Comparison of ENCODE assay signal across 8 cellular contexts in genomic region chr5:179061025-179061424, GRCh38. TPM values are rescaled to one million over a fixed set of nuclear protein-coding genes. Genes with fewer than 3 reads are reported as not detected.
DNase-seq lines count a peak whose midpoint lies in the region; ATAC-seq and TF ChIP-seq lines count a peak whose summit lies in the region.

No MANE protein-coding gene starts in this region.

- H3K9me3 ChIP-seq in iPS-18a (ENCODE audit: control insufficient read depth, low read depth, low read length) (peaks cover 29% of the 10 kb centered on the region), skeletal muscle tissue (ENCODE audit: control insufficient read depth in 3 of 3, low read length in 3 of 3) (peaks cover 0 to 7% (median 0%) of the 10 kb centered on the region in 3 donors)

- peak overlapping the region; percentile 95 for H2AFZ ChIP-seq in GM23338

- H3K79me2 ChIP-seq in GM23338 (replicated peaks; ENCODE audit: insufficient read depth), result no peaks in the 10 kb centered on the region

- H3K27ac ChIP-seq in GM23338 (ENCODE audit: low read depth) (no peak overlapping the region), iPS-18a (ENCODE audit: low read length) (no peak overlapping the region), skeletal muscle tissue (ENCODE audit: low read depth, low read length) (no peak overlapping the region)

- H3K4me3 Mint-ChIP-seq in GM23338, result peak overlapping the region; percentile 79
- peak overlapping the region; percentile 81 for H3K4me3 Mint-ChIP-seq in activated naive CD8-positive, alpha-beta T cell treated with anti-CD3 and anti-CD28 coated beads for 36 hours

- DNase-seq in GM23338 (ENCODE audit: low spot score), result no peak
- DNase-seq in activated naive CD8-positive, alpha-beta T cell treated with anti-CD3 and anti-CD28 coated beads for 36 hours, result no peak

- H3K9me3 Mint-ChIP-seq in GM23338, result peaks cover 72% of the 10 kb centered on the region
- H3K9me3 Mint-ChIP-seq in activated naive CD8-positive, alpha-beta T cell treated with anti-CD3 and anti-CD28 coated beads for 36 hours, result peaks cover 45% of the 10 kb centered on the region

- H3K9ac ChIP-seq in iPS-18a (ENCODE audit: low read length) (no peak overlapping the region), skeletal muscle tissue (ENCODE audit: low read depth in 1 of 3, low read length in 3 of 3) (peak overlapping the region; percentile 77 to 87 (median 80))

- H3K4me1 ChIP-seq in GM23338 (ENCODE audit: insufficient read depth) (no peaks in the 10 kb centered on the region; the same call in 1 of the 2 replicates), iPS-18a (ENCODE audit: control insufficient read depth, low read depth, low read length) (no peaks in the 10 kb centered on the region), skeletal muscle tissue (ENCODE audit: control insufficient read depth in 3 of 3, insufficient read depth in 3 of 3, low read length in 3 of 3) (peaks cover 10 to 12% (median 11%) of the 10 kb centered on the region in 3 donors)

- H3K4me3 ChIP-seq in GM23338 (peak overlapping the region; percentile 78), iPS-18a (ENCODE audit: low read length) (peak overlapping the region; percentile 46), skeletal muscle tissue (ENCODE audit: low read length in 3 of 3) (peak overlapping the region; percentile 85 to 91 (median 85))

- H3F3A ChIP-seq in GM23338 (replicated peaks; ENCODE audit: low read depth), result no peaks in the 10 kb centered on the region

- no peak overlapping the region for H3K27ac Mint-ChIP-seq in GM23338
- peak overlapping the region; percentile 25 for H3K27ac Mint-ChIP-seq in activated naive CD8-positive, alpha-beta T cell treated with anti-CD3 and anti-CD28 coated beads for 36 hours

- peak overlapping the region; percentile 90 for H3K4me2 ChIP-seq in GM23338

- H3K36me3 ChIP-seq in GM23338 (ENCODE audit: insufficient read depth) (no peaks in the 10 kb centered on the region), iPS-18a (ENCODE audit: control insufficient read depth, low read depth, low read length) (no peaks in the 10 kb centered on the region), skeletal muscle tissue (ENCODE audit: control insufficient read depth in 3 of 3, insufficient read depth in 3 of 3, low read length in 3 of 3) (peaks cover 15 to 31% (median 23%) of the 10 kb centered on the region in 3 donors)

- peaks cover 14% of the 10 kb centered on the region; the same call in 1 of the 2 replicates for H3K27me3 ChIP-seq in GM23338 (ENCODE audit: insufficient read depth)
- no peaks in the 10 kb centered on the region for H3K27me3 ChIP-seq in iPS-18a (ENCODE audit: control insufficient read depth, insufficient read depth, low read length)
- H3K27me3 ChIP-seq in skeletal muscle tissue (ENCODE audit: control insufficient read depth in 3 of 3, insufficient read depth in 3 of 3, low read length in 3 of 3), result no peaks in the 10 kb centered on the region

- H3K27me3 Mint-ChIP-seq in GM23338 (ENCODE audit: insufficient read depth, low read depth, poor library complexity), result peaks cover 9% of the 10 kb centered on the region
- H3K27me3 Mint-ChIP-seq in activated naive CD8-positive, alpha-beta T cell treated with anti-CD3 and anti-CD28 coated beads for 36 hours, result no peaks in the 10 kb centered on the region

- no peaks in the 10 kb centered on the region for H4K20me1 ChIP-seq in GM23338 (replicated peaks; ENCODE audit: insufficient read depth)

- no peaks in the 10 kb centered on the region; the same call in 2 of the 3 replicates for H3K4me1 Mint-ChIP-seq in GM23338
- H3K4me1 Mint-ChIP-seq in activated naive CD8-positive, alpha-beta T cell treated with anti-CD3 and anti-CD28 coated beads for 36 hours, result peaks cover 20% of the 10 kb centered on the region

- peaks cover 63% of the 10 kb centered on the region for H3K36me3 Mint-ChIP-seq in GM23338 (ENCODE audit: low read depth)
- peaks cover 66% of the 10 kb centered on the region for H3K36me3 Mint-ChIP-seq in activated naive CD8-positive, alpha-beta T cell treated with anti-CD3 and anti-CD28 coated beads for 36 hours

- ATAC-seq in GM23338 (no peak), GM18873 (IDR thresholded peaks at IDR 0.05; ENCODE audit: low FRiP score, unreplicated experiment) (no peak), HG02884 (IDR thresholded peaks at IDR 0.05; ENCODE audit: unreplicated experiment) (no peak), GM21786 (IDR thresholded peaks at IDR 0.05; ENCODE audit: unreplicated experiment) (no peak), GM18517 (IDR thresholded peaks at IDR 0.05; ENCODE audit: unreplicated experiment) (no peak)

- H3K9me2 ChIP-seq in GM23338 (ENCODE audit: insufficient read depth), result peaks cover 3% of the 10 kb centered on the region; the same call in 1 of the 2 replicates

- TF ChIP-seq CTCF in GM23338 (conservative IDR thresholded peaks at IDR 0.05; ENCODE audit: low read depth in 2 of 2), result no peak

TF ChIP-seq in GM23338, 12 proteins besides CTCF, POLR2A, EP300 and RAD21 (continues in another document):
- TF ChIP-seq ZNF462 (CRISPR knock-in tag; IDR thresholded peaks at IDR 0.05) (no peak), ZNF331 (CRISPR knock-in tag; IDR thresholded peaks at IDR 0.05; ENCODE audit: low read depth) (no peak), JUNB (IDR thresholded peaks at IDR 0.05; ENCODE audit: unreplicated experiment) (no peak)

RNA-seq across cellular contexts. Expression of gene ZNF354C, which starts 0.9 kb away (rescaled TPM):
- 9.8 and 11.3 TPM in 2 replicates for total RNA-seq in GM23338 (2014; rRNA removed; shearing (Covaris generic))
- 0.99 and 1.6 TPM in 2 replicates for polyA plus RNA-seq in GM23338 (2016; fragmentation: Nextera tagmentation; extraction: Ambion mirVana)
- total RNA-seq in activated naive CD8-positive, alpha-beta T cell treated with anti-CD3 and anti-CD28 coated beads for 36 hours, result 1 to 10 TPM; 6.6 to 6.7 TPM
- 11.0 TPM for total RNA-seq in skeletal muscle tissue

RNA-seq across cellular contexts. Expression of gene ZNF879, which starts 37.4 kb away (rescaled TPM):
- 3.5 and 5.6 TPM in 2 replicates for total RNA-seq in GM23338 (2014; rRNA removed; shearing (Covaris generic))
- 3.0 and 3.9 TPM in 2 replicates for polyA plus RNA-seq in GM23338 (2016; fragmentation: Nextera tagmentation; extraction: Ambion mirVana)
- 1 to 10 TPM; 2.1 to 2.2 TPM for total RNA-seq in activated naive CD8-positive, alpha-beta T cell treated with anti-CD3 and anti-CD28 coated beads for 36 hours
- 4.7 TPM for total RNA-seq in skeletal muscle tissue
